Comparison of ENCODE assay signal across 25 cellular contexts in the genomic region with DNA sequence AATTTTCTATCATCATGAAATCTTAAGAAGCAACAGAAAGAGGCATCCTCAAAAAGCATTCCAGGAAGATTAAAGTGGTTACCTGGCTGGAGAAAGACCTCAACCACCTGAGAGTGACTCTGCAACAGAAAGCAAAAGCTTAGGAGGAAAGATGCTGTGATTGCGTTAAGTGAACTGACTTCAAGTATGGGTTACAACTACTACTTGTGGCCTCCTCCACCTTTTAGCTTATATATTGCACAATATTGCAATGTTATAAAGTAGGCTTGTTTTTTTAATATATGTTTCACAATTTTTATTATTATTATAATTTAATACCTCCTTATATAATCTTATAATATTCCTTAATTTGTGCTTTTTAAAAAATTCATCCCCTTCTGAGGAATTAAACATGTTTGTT.
"Had no signal": no experiment of that assay in that cellular context is flagged by ENCODE, and none has a peak within 500 bp of the region (broad histone marks: within the 10 kb centered on the region; RNA-seq: fewer than 3 reads in every experiment).

No MANE protein-coding gene starts in this region.

- FAIRE-seq: pancreas, small intestine had no signal

- H3K27me3 Mint-ChIP-seq: naive B cell; natural killer cell treated with Interleukin-12 subunit alpha and Interleukin-12 subunit beta and Interleukin-15 and Interleukin-18, amount 100 ng/mL, for 72 hours; stimulated activated naive CD8-positive, alpha-beta T cell treated with anti-CD3 and anti-CD28 coated beads, Interleukin-15, Interleukin-2, amounts not matched to agents 100 ng/mL and 50 ng/mL, for 24 hours had no signal

- H3K36me3 Mint-ChIP-seq: mesothelial cell of epicardium; naive B cell; natural killer cell treated with Interleukin-12 subunit alpha and Interleukin-12 subunit beta and Interleukin-15 and Interleukin-18, amount 100 ng/mL, for 72 hours; stimulated activated effector memory CD8-positive, alpha-beta T cell treated with anti-CD3 and anti-CD28 coated beads, Interleukin-12 subunit alpha, Interleukin-12 subunit beta, amount 100 ng/mL, for 72 hours had no signal

- H3K4me1 ChIP-seq: left ventricle myocardium inferior, pancreas, prostate gland, sigmoid colon, spleen, suprapubic skin, tibial artery, uterus had no signal

- H3K36me3 ChIP-seq: left ventricle myocardium inferior, pancreas, prostate gland, sigmoid colon, spleen, suprapubic skin, thoracic aorta, tibial artery, uterus had no signal

- H3K9me3 ChIP-seq: left ventricle myocardium inferior, pancreas, prostate gland, sigmoid colon, spleen, suprapubic skin, thoracic aorta, tibial artery, uterus had no signal

- DNase-seq: islet precursor cell; left ventricle myocardium inferior; mesendoderm; naive B cell; nucleus accumbens; pancreas; posterior cingulate gyrus; retina; right cardiac atrium; sigmoid colon; small intestine; spleen; stimulated activated CD4-positive, alpha-beta T cell treated with anti-CD3 and anti-CD28 coated beads, Interleukin-4, amount 100 ng/mL, for 24 hours; stimulated activated naive CD4-positive, alpha-beta T cell; tibial artery; trophoblast cell; uterus had no signal

- H3K4me1 Mint-ChIP-seq: naive B cell had no signal

- H3K27me3 ChIP-seq: pancreas, sigmoid colon, spleen, suprapubic skin, tibial artery, uterus had no signal

- H3K9me3 Mint-ChIP-seq: mesothelial cell of epicardium; naive B cell; stimulated activated effector memory CD8-positive, alpha-beta T cell treated with anti-CD3 and anti-CD28 coated beads, Interleukin-12 subunit alpha, Interleukin-12 subunit beta, amount 100 ng/mL, for 72 hours; stimulated activated naive CD8-positive, alpha-beta T cell treated with anti-CD3 and anti-CD28 coated beads, Interleukin-15, Interleukin-2, amounts not matched to agents 100 ng/mL and 50 ng/mL, for 24 hours had no signal

- H3K27ac Mint-ChIP-seq: mesothelial cell of epicardium; naive B cell; natural killer cell treated with Interleukin-12 subunit alpha and Interleukin-12 subunit beta and Interleukin-15 and Interleukin-18, amount 100 ng/mL, for 72 hours; stimulated activated effector memory CD8-positive, alpha-beta T cell treated with anti-CD3 and anti-CD28 coated beads, Interleukin-12 subunit alpha, Interleukin-12 subunit beta, amount 100 ng/mL, for 72 hours; stimulated activated naive CD8-positive, alpha-beta T cell treated with anti-CD3 and anti-CD28 coated beads, Interleukin-15, Interleukin-2, amounts not matched to agents 100 ng/mL and 50 ng/mL, for 24 hours had no signal

- H3K4me3 ChIP-seq: left ventricle myocardium inferior, lung, pancreas, prostate gland, sigmoid colon, spleen, suprapubic skin, thoracic aorta, tibial artery, uterus had no signal

- H3K4me3 Mint-ChIP-seq: mesothelial cell of epicardium; naive B cell; natural killer cell treated with Interleukin-12 subunit alpha and Interleukin-12 subunit beta and Interleukin-15 and Interleukin-18, amount 100 ng/mL, for 72 hours; stimulated activated effector memory CD8-positive, alpha-beta T cell treated with anti-CD3 and anti-CD28 coated beads, Interleukin-12 subunit alpha, Interleukin-12 subunit beta, amount 100 ng/mL, for 72 hours; stimulated activated naive CD8-positive, alpha-beta T cell treated with anti-CD3 and anti-CD28 coated beads, Interleukin-15, Interleukin-2, amounts not matched to agents 100 ng/mL and 50 ng/mL, for 24 hours had no signal

- ATAC-seq: natural killer cell treated with Interleukin-12 subunit alpha and Interleukin-12 subunit beta and Interleukin-15 and Interleukin-18, amount 100 ng/mL, for 72 hours; pancreas; right cardiac atrium; stimulated activated effector memory CD8-positive, alpha-beta T cell treated with anti-CD3 and anti-CD28 coated beads, Interleukin-12 subunit alpha, Interleukin-12 subunit beta, amount 100 ng/mL, for 72 hours had no signal

- H3K27ac ChIP-seq: left ventricle myocardium inferior, pancreas, prostate gland, sigmoid colon, spleen, suprapubic skin, thoracic aorta, tibial artery, uterus had no signal
